ENCODE assay signal across 26 cellular contexts in the genomic region with DNA sequence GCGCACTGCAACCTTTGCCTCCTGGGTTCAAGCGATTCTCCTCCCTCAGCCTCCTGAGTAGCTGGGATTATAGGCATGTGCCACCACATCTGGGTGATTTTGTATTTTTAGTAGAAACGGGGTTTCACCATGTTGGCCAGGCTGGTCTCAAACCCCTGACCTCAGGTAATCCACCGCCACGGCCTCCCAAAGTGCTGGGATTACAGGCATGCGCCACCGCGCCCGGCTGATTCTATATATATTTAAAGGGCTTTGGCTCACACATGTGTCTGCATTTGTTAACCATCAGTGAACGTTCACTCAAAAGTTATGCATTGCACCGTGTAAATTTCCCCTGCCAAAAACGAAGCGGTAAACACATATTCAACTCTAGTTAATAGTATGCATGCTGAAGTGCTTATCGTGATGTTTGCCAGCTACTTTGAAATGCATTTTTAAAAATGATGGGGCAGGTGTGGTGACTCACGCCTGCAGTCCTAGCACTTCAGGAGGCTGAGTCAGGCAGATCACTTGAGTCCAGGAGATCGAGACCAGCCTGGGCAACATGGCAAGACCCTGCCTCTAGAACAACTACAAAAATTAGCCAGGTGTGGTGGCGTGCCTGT.
"Had no signal": no experiment of that assay in that cellular context is flagged by ENCODE, and none has a peak within 500 bp of the region (broad histone marks: within the 10 kb centered on the region; RNA-seq: fewer than 3 reads in every experiment).

No MANE protein-coding gene starts in this region.

- H3K27ac ChIP-seq: adrenal gland, breast epithelium, SJSA1 had no signal

- ATAC-seq: activated CD4-positive, CD25-positive, alpha-beta regulatory T cell treated with anti-CD3 and anti-CD28 coated beads, Interleukin-2, amount 50 U/mL, for 24 hours; activated CD8-positive, alpha-beta T cell treated with anti-CD3 and anti-CD28 coated beads for 36 hours; activated T-cell treated with anti-CD3 and anti-CD28 coated beads, Interleukin-2, amount 50 U/mL, for 72 hours; PC-3; SK-N-SH treated with all-trans-retinoic acid at 6 μM for 48 hours had no signal

- H3K27ac Mint-ChIP-seq: activated CD8-positive, alpha-beta T cell treated with anti-CD3 and anti-CD28 coated beads for 36 hours; activated naive CD8-positive, alpha-beta T cell treated with anti-CD3 and anti-CD28 coated beads, Interleukin-2, amount 10 ng/mL, durations not matched to agents 7 days and 5 days; activated T-cell treated with anti-CD3 and anti-CD28 coated beads, Interleukin-2, amount 50 U/mL, for 72 hours; activated T-helper 2 cell treated with anti-CD3 and anti-CD28 coated beads, Interferon-gamma antibody, Interleukin-2, Interleukin-4, amounts not matched to agents 10 μg/mL and 5 μg/mL and 100 μg/mL, durations not matched to agents 14 hours and 24 hours and 36 hours; T-helper 2 cell treated with Interferon-gamma antibody and Interleukin-4, amounts not matched to agents 5 μg/mL and 100 μg/mL, for 36 hours had no signal

- H3K36me3 Mint-ChIP-seq: activated naive CD8-positive, alpha-beta T cell treated with anti-CD3 and anti-CD28 coated beads, Interleukin-2, amount 10 ng/mL, durations not matched to agents 7 days and 5 days had no signal

- H3K9me3 Mint-ChIP-seq: activated CD8-positive, alpha-beta T cell treated with anti-CD3 and anti-CD28 coated beads for 36 hours; activated naive CD8-positive, alpha-beta T cell treated with anti-CD3 and anti-CD28 coated beads, Interleukin-2, amount 10 ng/mL, durations not matched to agents 7 days and 5 days; activated T-cell treated with anti-CD3 and anti-CD28 coated beads, Interleukin-2, amount 50 U/mL, for 72 hours; activated T-helper 2 cell treated with anti-CD3 and anti-CD28 coated beads, Interferon-gamma antibody, Interleukin-2, Interleukin-4, amounts not matched to agents 10 μg/mL and 5 μg/mL and 100 μg/mL, durations not matched to agents 14 hours and 24 hours and 36 hours; T-helper 2 cell treated with Interferon-gamma antibody and Interleukin-4, amounts not matched to agents 5 μg/mL and 100 μg/mL, for 36 hours had no signal

- H3K27me3 ChIP-seq: adrenal gland, breast epithelium, SJSA1 had no signal

- FAIRE-seq: RCC 7860 had no signal

- H3K27me3 Mint-ChIP-seq: activated CD8-positive, alpha-beta T cell treated with anti-CD3 and anti-CD28 coated beads for 36 hours; activated naive CD8-positive, alpha-beta T cell treated with anti-CD3 and anti-CD28 coated beads, Interleukin-2, amount 10 ng/mL, durations not matched to agents 7 days and 5 days had no signal

- H3K4me1 ChIP-seq: adrenal gland, breast epithelium had no signal

- H3K4me3 Mint-ChIP-seq: activated CD8-positive, alpha-beta T cell treated with anti-CD3 and anti-CD28 coated beads for 36 hours; activated naive CD8-positive, alpha-beta T cell treated with anti-CD3 and anti-CD28 coated beads, Interleukin-2, amount 10 ng/mL, durations not matched to agents 7 days and 5 days; activated T-cell treated with anti-CD3 and anti-CD28 coated beads, Interleukin-2, amount 50 U/mL, for 72 hours; T-helper 2 cell treated with Interferon-gamma antibody and Interleukin-4, amounts not matched to agents 5 μg/mL and 100 μg/mL, for 36 hours had no signal

- H3K36me3 ChIP-seq: adrenal gland, breast epithelium, SJSA1 had no signal

- H3K4me3 ChIP-seq: adrenal gland, breast epithelium, SJSA1 had no signal

- DNase-seq: activated CD4-positive, alpha-beta T cell treated with anti-CD3 and anti-CD28 coated beads for 4 hours; activated CD8-positive, alpha-beta memory T cell treated with anti-CD3 and anti-CD28 coated beads, Interleukin-2, amount 50 U/mL, for 4 hours; activated CD8-positive, alpha-beta T cell treated with anti-CD3 and anti-CD28 coated beads for 36 hours; activated naive CD4-positive, alpha-beta T cell treated with anti-CD3 and anti-CD28 coated beads, Interleukin-2, amount 50 U/mL, for 16 hours; activated naive CD8-positive, alpha-beta T cell treated with anti-CD3 and anti-CD28 coated beads, Interleukin-2, amount 10 ng/mL, durations not matched to agents 7 days and 5 days; activated T-cell treated with anti-CD3 and anti-CD28 coated beads, Interleukin-2, amount 50 U/mL, for 72 hours; adrenal gland; anterior cingulate cortex; central memory CD4-positive, alpha-beta T cell; KG1; NCI-H1105; NCI-H1436; NCI-H1694 treated with DMSO at 0.1 percent for 48 hours; NCI-H2029 treated with DMSO at 0.1 percent for 48 hours; NCI-H526; NCI-H82; PC-3; SHP77; SW 1271 had no signal

- H3K9me3 ChIP-seq: adrenal gland, breast epithelium, SJSA1 had no signal
